ENCODE assay signal across 8 cellular contexts in the genomic region with DNA sequence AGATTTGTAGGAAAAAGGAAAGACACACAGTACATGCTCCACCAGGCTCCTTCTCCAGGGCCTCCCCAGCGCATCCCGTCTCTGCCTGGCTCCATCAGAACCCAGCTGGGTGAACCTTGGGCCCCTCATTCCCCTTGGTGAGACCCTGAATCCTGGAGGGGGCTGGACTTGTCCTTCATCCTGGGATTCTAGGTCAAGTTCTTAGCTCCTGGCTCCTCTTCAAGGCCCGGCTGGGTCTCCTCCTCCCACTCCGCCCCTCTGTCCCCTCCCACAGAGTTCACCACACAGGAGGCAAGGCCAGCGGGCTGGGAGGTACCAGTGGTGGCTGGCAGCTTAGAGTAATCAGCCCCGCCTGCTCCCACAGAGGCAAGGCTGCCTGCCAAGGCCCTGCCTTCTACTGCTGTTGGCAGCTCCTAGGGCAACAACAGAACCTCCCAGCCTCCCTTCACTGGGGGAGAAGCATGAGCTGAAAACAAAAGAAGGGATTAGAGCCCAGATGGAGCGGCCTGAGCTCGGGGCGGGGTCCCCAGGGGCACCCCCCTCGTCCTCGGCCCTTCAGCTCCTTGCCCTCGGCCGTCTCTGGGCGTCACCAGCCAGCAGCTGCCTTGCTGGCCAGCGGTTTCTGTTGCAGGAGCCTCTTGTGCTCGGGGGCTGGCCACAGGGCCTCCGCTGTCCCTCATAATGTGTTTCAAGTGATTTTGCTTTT. TPM values are rescaled to one million over a fixed set of nuclear protein-coding genes. Genes with fewer than 3 reads are reported as not detected.
A peak's percentile ranks its signal among the peaks of the same experiment; 100 is the strongest.
DNase-seq lines count a peak whose midpoint lies in the region; ATAC-seq and TF ChIP-seq lines count a peak whose summit lies in the region.

No MANE protein-coding gene starts in this region.

- POLR2A ChIA-PET in activated CD8-positive, alpha-beta T cell treated with anti-CD3 and anti-CD28 coated beads for 36 hours (lab: Charles Lee): interaction anchor here (0.8 to 2.0 kb wide), 3 partner anchors 10 to 62 kb away, joined by 3 to 10 read pairs (median 3); no protein-coding TSS in a partner anchor

- DNase-seq in A172 (ENCODE audit: low spot score): peak; percentile 90
- DNase-seq in GF-D8 (lab: John Stamatoyannopoulos, UW): peak; percentile 64
- DNase-seq in NCI-H2107 (lab: John Stamatoyannopoulos, UW): peak; percentile 94
- DNase-seq in activated CD8-positive, alpha-beta T cell treated with anti-CD3 and anti-CD28 coated beads for 36 hours: peak; percentile 63
- DNase-seq in fibroblast of the conjunctiva (ENCODE audit: low read depth): peak; percentile 97
- no peak for DNase-seq in natural killer cell treated with Interleukin-12 subunit alpha and Interleukin-12 subunit beta and Interleukin-15 and Interleukin-18, amount 100 ng/mL, for 72 hours (ENCODE audit: low spot score)
- no peak for DNase-seq in NCI-H1930 (lab: John Stamatoyannopoulos, UW)

- TF ChIP-seq CTCF in activated CD8-positive, alpha-beta T cell treated with anti-CD3 and anti-CD28 coated beads for 36 hours (IDR thresholded peaks at IDR 0.05): no peak

- H3K4me3 Mint-ChIP-seq in activated CD8-positive, alpha-beta T cell treated with anti-CD3 and anti-CD28 coated beads for 36 hours: peak overlapping the region; percentile 26
- no peak overlapping the region for H3K4me3 Mint-ChIP-seq in natural killer cell treated with Interleukin-12 subunit alpha and Interleukin-12 subunit beta and Interleukin-15 and Interleukin-18, amount 100 ng/mL, for 72 hours

- peaks cover 35% of the 10 kb centered on the region for H3K4me1 Mint-ChIP-seq in activated CD8-positive, alpha-beta T cell treated with anti-CD3 and anti-CD28 coated beads for 36 hours (ENCODE audit: low read depth)
- peaks cover under 1 to 31% of the 10 kb centered on the region in 2 donors for H3K4me1 Mint-ChIP-seq in natural killer cell treated with Interleukin-12 subunit alpha and Interleukin-12 subunit beta and Interleukin-15 and Interleukin-18, amount 100 ng/mL, for 72 hours (ENCODE audit: low read depth in 2 of 2)

- H3K9me3 Mint-ChIP-seq in activated CD8-positive, alpha-beta T cell treated with anti-CD3 and anti-CD28 coated beads for 36 hours: no peaks in the 10 kb centered on the region
- no peaks in the 10 kb centered on the region for H3K9me3 Mint-ChIP-seq in natural killer cell treated with Interleukin-12 subunit alpha and Interleukin-12 subunit beta and Interleukin-15 and Interleukin-18, amount 100 ng/mL, for 72 hours

- ATAC-seq in activated CD8-positive, alpha-beta T cell treated with anti-CD3 and anti-CD28 coated beads for 36 hours: peak; percentile 86
- ATAC-seq in natural killer cell treated with Interleukin-12 subunit alpha and Interleukin-12 subunit beta and Interleukin-15 and Interleukin-18, amount 100 ng/mL, for 72 hours: peak; percentile 75 to 81
- ATAC-seq in HG03354 (IDR thresholded peaks at IDR 0.05; ENCODE audit: poor library complexity, severe bottlenecking, unreplicated experiment): no peak

- H3K27ac Mint-ChIP-seq in activated CD8-positive, alpha-beta T cell treated with anti-CD3 and anti-CD28 coated beads for 36 hours: no peak overlapping the region
- peak overlapping the region in 1 of 2 donors; percentile 33 for H3K27ac Mint-ChIP-seq in natural killer cell treated with Interleukin-12 subunit alpha and Interleukin-12 subunit beta and Interleukin-15 and Interleukin-18, amount 100 ng/mL, for 72 hours

- CTCF ChIA-PET in activated CD8-positive, alpha-beta T cell treated with anti-CD3 and anti-CD28 coated beads for 36 hours (lab: Charles Lee): interaction anchor here (1.3 kb wide), 1 partner anchor 35 kb away, joined by 3 read pairs; no protein-coding TSS in a partner anchor

- no peaks in the 10 kb centered on the region for H3K36me3 Mint-ChIP-seq in activated CD8-positive, alpha-beta T cell treated with anti-CD3 and anti-CD28 coated beads for 36 hours (ENCODE audit: low read depth)
- no peaks in the 10 kb centered on the region for H3K36me3 Mint-ChIP-seq in natural killer cell treated with Interleukin-12 subunit alpha and Interleukin-12 subunit beta and Interleukin-15 and Interleukin-18, amount 100 ng/mL, for 72 hours

- no peaks in the 10 kb centered on the region for H3K27me3 Mint-ChIP-seq in activated CD8-positive, alpha-beta T cell treated with anti-CD3 and anti-CD28 coated beads for 36 hours
- H3K27me3 Mint-ChIP-seq in natural killer cell treated with Interleukin-12 subunit alpha and Interleukin-12 subunit beta and Interleukin-15 and Interleukin-18, amount 100 ng/mL, for 72 hours: no peaks in the 10 kb centered on the region

- intact Hi-C loops in activated CD8-positive, alpha-beta T cell treated with anti-CD3 and anti-CD28 coated beads for 36 hours (cut with micrococcal nuclease): no loop called here

RNA-seq across cellular contexts. Expression of gene PSMA6, which starts 49.4 kb away (rescaled TPM):
- 309 and 344 TPM in 2 replicates for total RNA-seq in A172 (2014; rRNA removed; shearing (Covaris generic))
- 100 to 1,000 TPM; 361 to 393 TPM for total RNA-seq in activated CD8-positive, alpha-beta T cell treated with anti-CD3 and anti-CD28 coated beads for 36 hours
- 100 to 1,000 TPM; 464 to 704 TPM for total RNA-seq in natural killer cell treated with Interleukin-12 subunit alpha and Interleukin-12 subunit beta and Interleukin-15 and Interleukin-18, amount 100 ng/mL, for 72 hours

Comparison
In these comparisons a context has a peak if more than half of its experiments do, and no peak if none do; other contexts are left out.
1. DNase-seq: peak in A172 (single experiment), GF-D8 (single experiment), NCI-H2107 (single experiment), activated CD8-positive, alpha-beta T cell treated with anti-CD3 and anti-CD28 coated beads for 36 hours (single experiment) and fibroblast of the conjunctiva (single experiment); none in natural killer cell treated with Interleukin-12 subunit alpha and Interleukin-12 subunit beta and Interleukin-15 and Interleukin-18, amount 100 ng/mL, for 72 hours (single experiment) and NCI-H1930 (0 of 2).